ENCODE assay signal across 12 cellular contexts in genomic region chr7:68629-69028, GRCh38.
DNase-seq lines count a peak whose midpoint lies in the region; ATAC-seq and TF ChIP-seq lines count a peak whose summit lies in the region.
"Had no signal": no experiment of that assay in that cellular context is flagged by ENCODE, and none has a peak within 500 bp of the region (broad histone marks: within the 10 kb centered on the region; RNA-seq: fewer than 3 reads in every experiment).

No MANE protein-coding gene starts in this region.

- no peak overlapping the region for H2AFZ ChIP-seq in mesenchymal stem cell (ENCODE audit: low read depth, low read length)

- no peak overlapping the region for H2BK120ac ChIP-seq in mesenchymal stem cell (ENCODE audit: low read depth, low read length)

- H2BK12ac ChIP-seq in mesenchymal stem cell (ENCODE audit: low read length in 2 of 2), result no peak overlapping the region

- H4K20me1 ChIP-seq in BLaER1 treated with 17β-estradiol and CSF1 and Interleukin-3, amounts not matched to agents 10 nM and 100 nM, result peaks cover 0 to 9% (median 0%) of the 10 kb centered on the region in 11 experiments; a peak in 5 of 22 replicates

- no peak overlapping the region for H3K4ac ChIP-seq in mesenchymal stem cell (ENCODE audit: low read depth in 1 of 2, low read length in 2 of 2)

- H3K9ac ChIP-seq in BLaER1 treated with 17β-estradiol and CSF1 and Interleukin-3, amounts not matched to agents 10 nM and 100 nM, result no peak overlapping the region
- H3K9ac ChIP-seq in mesenchymal stem cell (ENCODE audit: low read length), result peak overlapping the region; percentile 61

- H2AK5ac ChIP-seq in mesenchymal stem cell (ENCODE audit: low read length, severe bottlenecking), result no peak overlapping the region

- no peak overlapping the region for H3K23ac ChIP-seq in mesenchymal stem cell (ENCODE audit: low read length in 2 of 2)

- H3K27ac ChIP-seq in BLaER1 treated with 17β-estradiol and CSF1 and Interleukin-3, amounts not matched to agents 10 nM and 100 nM, result no peak overlapping the region
- H3K27ac ChIP-seq in mesenchymal stem cell (ENCODE audit: low read length, poor library complexity, severe bottlenecking), result no peak overlapping the region
- H3K27ac ChIP-seq: ovary had no signal

- no peaks in the 10 kb centered on the region for H3K27me3 ChIP-seq in BLaER1 treated with 17β-estradiol and CSF1 and Interleukin-3, amounts not matched to agents 10 nM and 100 nM
- H3K27me3 ChIP-seq in mesenchymal stem cell (ENCODE audit: control insufficient read depth in 1 of 2, insufficient read depth in 1 of 2, low read length in 2 of 2), result no peaks in the 10 kb centered on the region
- H3K27me3 ChIP-seq: ovary had no signal

- H3K4me2 ChIP-seq in BLaER1 treated with 17β-estradiol and CSF1 and Interleukin-3, amounts not matched to agents 10 nM and 100 nM, result peak overlapping the region; percentile 59 to 100 (median 94)
- H3K4me2 ChIP-seq in mesenchymal stem cell (ENCODE audit: low read length, poor library complexity, severe bottlenecking), result no peak overlapping the region

- H3K4me3 ChIP-seq in BLaER1 treated with 17β-estradiol and CSF1 and Interleukin-3, amounts not matched to agents 10 nM and 100 nM, result no peak overlapping the region
- H3K4me3 ChIP-seq in choroid plexus epithelial cell (ENCODE audit: low read depth, low read length), result no peak overlapping the region
- no peak overlapping the region for H3K4me3 ChIP-seq in mesenchymal stem cell (ENCODE audit: insufficient read depth in 1 of 2, low read depth in 1 of 2, low read length in 2 of 2)
- H3K4me3 ChIP-seq: ovary had no signal

- peak; percentile 55 for TF ChIP-seq CTCF in choroid plexus epithelial cell (conservative IDR thresholded peaks at IDR 0.05; ENCODE audit: low read depth, low read length)

- no peak overlapping the region for H2BK5ac ChIP-seq in mesenchymal stem cell (ENCODE audit: low read depth, low read length, poor library complexity, severe bottlenecking)

- ATAC-seq in HG03354 (IDR thresholded peaks at IDR 0.05; ENCODE audit: poor library complexity, severe bottlenecking, unreplicated experiment) (no peak), HG02870 (IDR thresholded peaks at IDR 0.05; ENCODE audit: unreplicated experiment) (no peak), HG03571 (IDR thresholded peaks at IDR 0.05; ENCODE audit: unreplicated experiment) (no peak)
- ATAC-seq: activated CD8-positive, alpha-beta T cell treated with anti-CD3 and anti-CD28 coated beads, Interleukin-2, amount 10 ng/mL, durations not matched to agents 7 days and 5 days; stimulated activated naive CD8-positive, alpha-beta T cell treated with anti-CD3 and anti-CD28 coated beads, Interleukin-15, amount 100 ng/mL, for 72 hours had no signal

- 83% methylated on average over 12 of the region's 17 CpGs for WGBS in mesenchymal stem cell

- peaks cover 57 to 74% (median 70%) of the 10 kb centered on the region in 10 experiments for H3K4me1 ChIP-seq in BLaER1 treated with 17β-estradiol and CSF1 and Interleukin-3, amounts not matched to agents 10 nM and 100 nM
- H3K4me1 ChIP-seq in mesenchymal stem cell (ENCODE audit: control insufficient read depth, insufficient read depth, low read depth, low read length), result peaks cover 8% of the 10 kb centered on the region

- peak overlapping the region; percentile 53 for H2BK15ac ChIP-seq in mesenchymal stem cell (ENCODE audit: low read depth, poor library complexity, severe bottlenecking)

- no peak overlapping the region for H4K8ac ChIP-seq in mesenchymal stem cell (ENCODE audit: low read length)

- no peaks in the 10 kb centered on the region for H3K79me1 ChIP-seq in mesenchymal stem cell (replicated peaks; ENCODE audit: low read length, poor library complexity, severe bottlenecking)

- H3K9me3 ChIP-seq in BLaER1 treated with 17β-estradiol and CSF1 and Interleukin-3, amounts not matched to agents 10 nM and 100 nM (replicated peaks in 1 of 11), result peaks cover 0 to 5% (median 0%) of the 10 kb centered on the region in 11 experiments; a peak in 2 of 22 replicates
- no peaks in the 10 kb centered on the region for H3K9me3 ChIP-seq in mesenchymal stem cell (ENCODE audit: control insufficient read depth, low read length)
- H3K9me3 ChIP-seq: ovary had no signal

- DNase-seq in HS-5 (ENCODE audit: low read depth), result peak; percentile 31
- DNase-seq in choroid plexus epithelial cell (ENCODE audit: low read depth), result peak; percentile 54
- DNase-seq in mesenchymal stem cell, result no peak
- DNase-seq in medulla oblongata (ENCODE audit: extremely low spot score), result no peak
- DNase-seq: activated CD8-positive, alpha-beta T cell treated with anti-CD3 and anti-CD28 coated beads, Interleukin-2, amount 10 ng/mL, durations not matched to agents 7 days and 5 days; activated naive CD4-positive, alpha-beta T cell treated with anti-CD3 and anti-CD28 coated beads, Interleukin-2, amount 50 U/mL, for 16 hours had no signal

- no peak overlapping the region for H4K91ac ChIP-seq in mesenchymal stem cell (ENCODE audit: low read length)

- no peaks in the 10 kb centered on the region for H3K36me3 ChIP-seq in BLaER1 treated with 17β-estradiol and CSF1 and Interleukin-3, amounts not matched to agents 10 nM and 100 nM
- no peaks in the 10 kb centered on the region for H3K36me3 ChIP-seq in mesenchymal stem cell (ENCODE audit: control insufficient read depth in 1 of 2, insufficient read depth in 2 of 2, low read depth in 1 of 2, low read length in 2 of 2)
- H3K36me3 ChIP-seq: ovary had no signal

- no peak overlapping the region for H3K18ac ChIP-seq in mesenchymal stem cell (ENCODE audit: low read depth in 1 of 2, low read length in 2 of 2)

- H3K14ac ChIP-seq in mesenchymal stem cell (ENCODE audit: low read length in 2 of 2), result no peak overlapping the region

Comparison
In these comparisons a context has a peak if more than half of its experiments do, and no peak if none do; other contexts are left out.
1. DNase-seq: peak in HS-5 (single experiment) and choroid plexus epithelial cell (single experiment); none in mesenchymal stem cell (single experiment) and medulla oblongata (single experiment).